In genomic region chr16:73432794-73433455, GRCh38 we compare ENCODE assay signal across 19 cellular contexts.
DNase-seq lines count a peak whose midpoint lies in the region; ATAC-seq and TF ChIP-seq lines count a peak whose summit lies in the region.
"Had no signal": no experiment of that assay in that cellular context is flagged by ENCODE, and none has a peak within 500 bp of the region (broad histone marks: within the 10 kb centered on the region; RNA-seq: fewer than 3 reads in every experiment).

No MANE protein-coding gene starts in this region.

- CTCF ChIA-PET in activated CD4-positive, alpha-beta T cell treated with anti-CD3 and anti-CD28 coated beads for 36 hours (lab: Charles Lee): no interaction called here

- intact Hi-C loops in activated CD4-positive, alpha-beta T cell treated with anti-CD3 and anti-CD28 coated beads for 36 hours (cut with DNase I, micrococcal nuclease): no loop called here
- intact Hi-C loops in activated T-helper 2 cell treated with anti-CD3 and anti-CD28 coated beads, Interferon-gamma antibody, Interleukin-2, Interleukin-4, amounts not matched to agents 10 μg/mL and 5 μg/mL and 100 μg/mL, durations not matched to agents 14 hours and 24 hours and 36 hours (cut with micrococcal nuclease): no loop called here

- no peaks in the 10 kb centered on the region for H3K36me3 Mint-ChIP-seq in nephron progenitor cell (ENCODE audit: low read depth)
- no peaks in the 10 kb centered on the region for H3K36me3 Mint-ChIP-seq in activated CD4-positive, alpha-beta T cell treated with anti-CD3 and anti-CD28 coated beads for 36 hours (ENCODE audit: low read depth)
- H3K36me3 Mint-ChIP-seq in activated T-helper 2 cell treated with anti-CD3 and anti-CD28 coated beads, Interferon-gamma antibody, Interleukin-2, Interleukin-4, amounts not matched to agents 10 μg/mL and 5 μg/mL and 100 μg/mL, durations not matched to agents 14 hours and 24 hours and 36 hours (ENCODE audit: low read depth): no peaks in the 10 kb centered on the region

- H3K4me1 Mint-ChIP-seq in nephron progenitor cell: peaks cover 47% of the 10 kb centered on the region
- H3K4me1 Mint-ChIP-seq in activated CD4-positive, alpha-beta T cell treated with anti-CD3 and anti-CD28 coated beads for 36 hours: no peaks in the 10 kb centered on the region
- no peaks in the 10 kb centered on the region for H3K4me1 Mint-ChIP-seq in activated T-helper 2 cell treated with anti-CD3 and anti-CD28 coated beads, Interferon-gamma antibody, Interleukin-2, Interleukin-4, amounts not matched to agents 10 μg/mL and 5 μg/mL and 100 μg/mL, durations not matched to agents 14 hours and 24 hours and 36 hours (ENCODE audit: low read depth)
- H3K4me1 Mint-ChIP-seq: B cell had no signal

- H3K4me3 Mint-ChIP-seq in nephron progenitor cell: no peak overlapping the region
- H3K4me3 Mint-ChIP-seq in activated CD4-positive, alpha-beta T cell treated with anti-CD3 and anti-CD28 coated beads for 36 hours: no peak overlapping the region
- H3K4me3 Mint-ChIP-seq in activated T-helper 2 cell treated with anti-CD3 and anti-CD28 coated beads, Interferon-gamma antibody, Interleukin-2, Interleukin-4, amounts not matched to agents 10 μg/mL and 5 μg/mL and 100 μg/mL, durations not matched to agents 14 hours and 24 hours and 36 hours (ENCODE audit: low read depth): no peak overlapping the region
- H3K4me3 Mint-ChIP-seq: B cell; CD4-positive, alpha-beta T cell; HFFc6 had no signal

- DNase-seq in Ammon's horn (ENCODE audit: low spot score) (peak; percentile 42), DMS79 treated with DMSO at 0.1 percent for 48 hours (lab: John Stamatoyannopoulos, UW) (peak; percentile 23), NCI-H69 (lab: John Stamatoyannopoulos, UW) (peak; percentile 79), nephron progenitor cell (no peak)
- DNase-seq in activated CD4-positive, alpha-beta T cell treated with anti-CD3 and anti-CD28 coated beads for 36 hours: no peak
- no peak for DNase-seq in activated T-helper 2 cell treated with anti-CD3 and anti-CD28 coated beads, Interferon-gamma antibody, Interleukin-2, Interleukin-4, amounts not matched to agents 10 μg/mL and 5 μg/mL and 100 μg/mL, durations not matched to agents 14 hours and 24 hours and 36 hours (ENCODE audit: low spot score)
- DNase-seq: ACHN; CD4-positive, alpha-beta T cell; DND-41; GDM1; HFFc6; KBM-7; NCI-H2029 treated with DMSO at 0.1 percent for 48 hours; NCI-H226; NCI-H82; Peyer's patch; Right ventricle myocardium superior had no signal

- peak overlapping the region; percentile 65 for H3K27ac Mint-ChIP-seq in nephron progenitor cell
- no peak overlapping the region for H3K27ac Mint-ChIP-seq in activated CD4-positive, alpha-beta T cell treated with anti-CD3 and anti-CD28 coated beads for 36 hours
- H3K27ac Mint-ChIP-seq in activated T-helper 2 cell treated with anti-CD3 and anti-CD28 coated beads, Interferon-gamma antibody, Interleukin-2, Interleukin-4, amounts not matched to agents 10 μg/mL and 5 μg/mL and 100 μg/mL, durations not matched to agents 14 hours and 24 hours and 36 hours: no peak overlapping the region
- H3K27ac Mint-ChIP-seq: B cell; CD4-positive, alpha-beta T cell; HFFc6 had no signal

- POLR2A ChIA-PET in activated CD4-positive, alpha-beta T cell treated with anti-CD3 and anti-CD28 coated beads for 36 hours (lab: Charles Lee): no interaction called here

- no peaks in the 10 kb centered on the region for H3K9me3 Mint-ChIP-seq in nephron progenitor cell
- H3K9me3 Mint-ChIP-seq in activated CD4-positive, alpha-beta T cell treated with anti-CD3 and anti-CD28 coated beads for 36 hours (ENCODE audit: low read depth): no peaks in the 10 kb centered on the region
- H3K9me3 Mint-ChIP-seq in activated T-helper 2 cell treated with anti-CD3 and anti-CD28 coated beads, Interferon-gamma antibody, Interleukin-2, Interleukin-4, amounts not matched to agents 10 μg/mL and 5 μg/mL and 100 μg/mL, durations not matched to agents 14 hours and 24 hours and 36 hours: peaks cover 10% of the 10 kb centered on the region
- H3K9me3 Mint-ChIP-seq: CD4-positive, alpha-beta T cell had no signal

- ATAC-seq in activated CD4-positive, alpha-beta T cell treated with anti-CD3 and anti-CD28 coated beads for 36 hours: no peak
- ATAC-seq in GM21367 (IDR thresholded peaks at IDR 0.05; ENCODE audit: unreplicated experiment): no peak

- peaks cover 15% of the 10 kb centered on the region for H3K27me3 Mint-ChIP-seq in nephron progenitor cell (ENCODE audit: low read depth, poor library complexity)
- peaks cover 2% of the 10 kb centered on the region for H3K27me3 Mint-ChIP-seq in activated CD4-positive, alpha-beta T cell treated with anti-CD3 and anti-CD28 coated beads for 36 hours
- H3K27me3 Mint-ChIP-seq in activated T-helper 2 cell treated with anti-CD3 and anti-CD28 coated beads, Interferon-gamma antibody, Interleukin-2, Interleukin-4, amounts not matched to agents 10 μg/mL and 5 μg/mL and 100 μg/mL, durations not matched to agents 14 hours and 24 hours and 36 hours (ENCODE audit: low read depth): no peaks in the 10 kb centered on the region
- H3K27me3 Mint-ChIP-seq: CD4-positive, alpha-beta T cell had no signal

- no peak for TF ChIP-seq CTCF in nephron progenitor cell (IDR thresholded peaks at IDR 0.05)

Comparison
In these comparisons a context has a peak if more than half of its experiments do, and no peak if none do; other contexts are left out.
1. DNase-seq: peak in Ammon's horn (single experiment), DMS79 treated with DMSO at 0.1 percent for 48 hours (single experiment) and NCI-H69 (single experiment); none in nephron progenitor cell (single experiment), activated CD4-positive, alpha-beta T cell treated with anti-CD3 and anti-CD28 coated beads for 36 hours (single experiment) and activated T-helper 2 cell treated with anti-CD3 and anti-CD28 coated beads, Interferon-gamma antibody, Interleukin-2, Interleukin-4, amounts not matched to agents 10 μg/mL and 5 μg/mL and 100 μg/mL, durations not matched to agents 14 hours and 24 hours and 36 hours (single experiment).